22 cellular contexts compared by ENCODE assay signal in genomic region chr4:85200106-85200505, GRCh38.
A peak's percentile ranks its signal among the peaks of the same experiment; 100 is the strongest.
DNase-seq lines count a peak whose midpoint lies in the region; ATAC-seq and TF ChIP-seq lines count a peak whose summit lies in the region.
"Had no signal": no experiment of that assay in that cellular context is flagged by ENCODE, and none has a peak within 500 bp of the region (broad histone marks: within the 10 kb centered on the region; RNA-seq: fewer than 3 reads in every experiment).

No MANE protein-coding gene starts in this region.

- H3K4me1 Mint-ChIP-seq in MCF 10A (ENCODE audit: insufficient read depth, unreplicated experiment), result peaks cover 5% of the 10 kb centered on the region
- H3K4me1 Mint-ChIP-seq in T-helper 2 cell treated with Interferon-gamma antibody and Interleukin-4, amounts not matched to agents 5 μg/mL and 100 μg/mL, for 36 hours (ENCODE audit: low read depth), result no peaks in the 10 kb centered on the region
- H3K4me1 Mint-ChIP-seq: IgD-negative memory B cell had no signal

- H3K9me3 ChIP-seq in breast epithelium, result peaks cover 9 to 23% of the 10 kb centered on the region in 2 donors
- peaks cover 4% of the 10 kb centered on the region for H3K9me3 ChIP-seq in upper lobe of right lung
- H3K9me3 ChIP-seq: BE2C had no signal

- TF ChIP-seq CTCF in MCF 10A (IDR thresholded peaks at IDR 0.05; ENCODE audit: unreplicated experiment) (no peak), breast epithelium (IDR thresholded peaks at IDR 0.05) (no peak), upper lobe of right lung (IDR thresholded peaks at IDR 0.05) (no peak)

- no peak overlapping the region for H3K4me3 ChIP-seq in breast epithelium
- H3K4me3 ChIP-seq in upper lobe of right lung, result no peak overlapping the region

- no peak for TF ChIP-seq POLR2A in breast epithelium (IDR thresholded peaks at IDR 0.05)

- no peak overlapping the region for H3K27ac ChIP-seq in breast epithelium
- H3K27ac ChIP-seq in upper lobe of right lung, result no peak overlapping the region
- H3K27ac ChIP-seq: 22Rv1 had no signal

- BruUV-seq in MCF 10A (replicated peaks; lab: Mats Ljungman, UMichigan), result no TSS peak

- CTCF ChIA-PET in MCF 10A (lab: Yijun Ruan, JAX), result no interaction called here

- H3K27me3 ChIP-seq in breast epithelium (no peaks in the 10 kb centered on the region), upper lobe of right lung (no peaks in the 10 kb centered on the region)
- H3K27me3 ChIP-seq: BE2C had no signal

- DNase-seq in MCF 10A (ENCODE audit: unreplicated experiment), result peak; percentile 31
- DNase-seq in breast epithelium (ENCODE audit: low spot score in 2 of 2), result no peak
- DNase-seq in astrocyte of the hippocampus (ENCODE audit: low read depth, low spot score), result peak; percentile 3
- peak; percentile 50 for DNase-seq in iris pigment epithelial cell (ENCODE audit: low read depth)
- no peak for DNase-seq in stimulated activated naive CD4-positive, alpha-beta T cell (lab: John Stamatoyannopoulos, UW)
- no peak for DNase-seq in T-helper 2 cell
- DNase-seq in upper lobe of right lung, result no peak
- DNase-seq in T-helper 2 cell treated with Interferon-gamma antibody and Interleukin-4, amounts not matched to agents 5 μg/mL and 100 μg/mL, for 36 hours (ENCODE audit: low spot score), result no peak
- DNase-seq: BE2C; CD4-positive, alpha-beta T cell; HFFc6; Kasumi-1; MV-4-11; NCI-H1417; NCI-H1930; NCI-H446 treated with DMSO at 0.1 percent for 48 hours; NCI-H774; SHP77 had no signal

- H3K4me1 ChIP-seq in breast epithelium, result no peaks in the 10 kb centered on the region
- H3K4me1 ChIP-seq in upper lobe of right lung, result no peaks in the 10 kb centered on the region
- H3K4me1 ChIP-seq: BE2C had no signal

- no peaks in the 10 kb centered on the region for H3K36me3 Mint-ChIP-seq in MCF 10A (ENCODE audit: insufficient read depth, unreplicated experiment)
- H3K36me3 Mint-ChIP-seq in T-helper 2 cell treated with Interferon-gamma antibody and Interleukin-4, amounts not matched to agents 5 μg/mL and 100 μg/mL, for 36 hours (ENCODE audit: low read depth), result no peaks in the 10 kb centered on the region

- H3K27me3 Mint-ChIP-seq in MCF 10A (ENCODE audit: insufficient read depth, unreplicated experiment), result no peaks in the 10 kb centered on the region
- H3K27me3 Mint-ChIP-seq in T-helper 2 cell treated with Interferon-gamma antibody and Interleukin-4, amounts not matched to agents 5 μg/mL and 100 μg/mL, for 36 hours (ENCODE audit: low read depth), result no peaks in the 10 kb centered on the region
- H3K27me3 Mint-ChIP-seq: CD4-positive, alpha-beta T cell had no signal

- no peak for ATAC-seq in upper lobe of right lung
- ATAC-seq: Panc1, SK-N-SH treated with all-trans-retinoic acid at 6 μM for 48 hours had no signal

- intact Hi-C loops in MCF 10A (cut with micrococcal nuclease), result no loop called here
- intact Hi-C loops in breast epithelium (cut with DNase I; ENCODE audit: low total_unique reads), result no loop called here
- intact Hi-C loops in upper lobe of right lung (cut with DNase I), result no loop called here

- no peak overlapping the region for H3K27ac Mint-ChIP-seq in MCF 10A (ENCODE audit: low read depth, unreplicated experiment)
- no peak overlapping the region for H3K27ac Mint-ChIP-seq in T-helper 2 cell treated with Interferon-gamma antibody and Interleukin-4, amounts not matched to agents 5 μg/mL and 100 μg/mL, for 36 hours
- H3K27ac Mint-ChIP-seq: CD4-positive, alpha-beta T cell; HFFc6; IgD-negative memory B cell had no signal

- POLR2A ChIA-PET in MCF 10A (lab: Yijun Ruan, JAX), result no interaction called here

- H3K36me3 ChIP-seq in breast epithelium (no peaks in the 10 kb centered on the region), upper lobe of right lung (no peaks in the 10 kb centered on the region)
- H3K36me3 ChIP-seq: BE2C had no signal

- H3K9me3 Mint-ChIP-seq in MCF 10A (ENCODE audit: unreplicated experiment), result peaks cover 8% of the 10 kb centered on the region
- H3K9me3 Mint-ChIP-seq in T-helper 2 cell treated with Interferon-gamma antibody and Interleukin-4, amounts not matched to agents 5 μg/mL and 100 μg/mL, for 36 hours, result peaks cover 39% of the 10 kb centered on the region

- no peak overlapping the region for H3K4me3 Mint-ChIP-seq in MCF 10A (ENCODE audit: unreplicated experiment)
- H3K4me3 Mint-ChIP-seq in T-helper 2 cell treated with Interferon-gamma antibody and Interleukin-4, amounts not matched to agents 5 μg/mL and 100 μg/mL, for 36 hours, result no peak overlapping the region
- H3K4me3 Mint-ChIP-seq: CD4-positive, alpha-beta T cell; HFFc6; IgD-negative memory B cell had no signal

Comparison
In these comparisons a context has a peak if more than half of its experiments do, and no peak if none do; other contexts are left out.
1. DNase-seq: peak in MCF 10A (single experiment), astrocyte of the hippocampus (single experiment) and iris pigment epithelial cell (single experiment); none in breast epithelium (0 of 2), stimulated activated naive CD4-positive, alpha-beta T cell (0 of 6), T-helper 2 cell (0 of 5), upper lobe of right lung (single experiment) and T-helper 2 cell treated with Interferon-gamma antibody and Interleukin-4, amounts not matched to agents 5 μg/mL and 100 μg/mL, for 36 hours (single experiment).